In the genomic region with DNA sequence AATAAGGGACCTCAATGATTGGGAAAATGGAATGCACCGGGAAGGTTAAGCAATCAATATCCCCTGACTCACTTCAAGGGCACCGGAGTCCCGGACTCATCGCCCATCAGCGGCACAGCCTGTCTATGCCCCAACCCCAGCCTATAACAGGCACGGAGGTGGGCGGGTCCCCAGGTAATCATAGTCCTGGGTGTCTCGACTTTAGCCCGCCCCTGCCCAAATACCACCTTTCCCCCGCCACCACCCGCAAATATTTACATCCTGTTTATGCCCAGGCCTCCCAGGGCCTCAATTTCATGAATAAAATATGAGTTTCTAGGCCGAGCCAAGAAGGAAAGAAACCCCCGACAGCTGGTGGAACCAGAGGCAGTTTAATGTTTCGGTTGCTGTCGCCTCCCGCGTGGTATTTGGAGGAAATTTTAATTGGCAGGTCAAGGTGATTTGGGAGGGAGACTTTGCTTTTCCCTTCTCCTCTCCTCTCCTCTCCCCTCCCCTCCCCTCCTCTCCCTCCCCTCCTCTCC, we compare ENCODE assay signal across 8 cellular contexts. TPM values are rescaled to one million over a fixed set of nuclear protein-coding genes. Genes with fewer than 3 reads are reported as not detected.
DNase-seq lines count a peak whose midpoint lies in the region; ATAC-seq, FAIRE-seq and TF ChIP-seq lines count a peak whose summit lies in the region.

No MANE protein-coding gene starts in this region.

- H3K23ac ChIP-seq in H1 (ENCODE audit: insufficient read length): no peak overlapping the region

- H3K9me3 ChIP-seq in DOHH2 (ENCODE audit: control insufficient read depth, insufficient read depth, low read length) (no peaks in the 10 kb centered on the region), H1 (ENCODE audit: insufficient read depth in 2 of 2, low read depth in 1 of 2, low read length in 1 of 2) (no peaks in the 10 kb centered on the region), mesodermal cell (ENCODE audit: control insufficient read depth, low read length) (no peaks in the 10 kb centered on the region)

- peak; percentile 79 for DNase-seq in NCI-H510A treated with DMSO at 0.1 percent for 48 hours (lab: John Stamatoyannopoulos, UW)
- DNase-seq in activated CD8-positive, alpha-beta T cell treated with anti-CD3 and anti-CD28 coated beads for 36 hours: peak; percentile 79
- DNase-seq in H1 (ENCODE audit: low read depth in 1 of 2, low spot score in 2 of 2): peak in 1 of 2 experiments; percentile 86
- peak; percentile 67 for DNase-seq in stimulated activated CD8-positive, alpha-beta memory T cell treated with anti-CD3 and anti-CD28 coated beads, Interleukin-4, amount 100 ng/mL, for 48 hours

- H3K4me1 Mint-ChIP-seq in activated CD8-positive, alpha-beta T cell treated with anti-CD3 and anti-CD28 coated beads for 36 hours (ENCODE audit: low read depth): peaks cover 11% of the 10 kb centered on the region

- TF ChIP-seq CTCF in DOHH2 (IDR thresholded peaks at IDR 0.05; ENCODE audit: low read depth, low read length, poor library complexity, severe bottlenecking) (no peak), H1 (IDR thresholded peaks at IDR 0.05; ENCODE audit: control extremely low read depth in 1 of 3, insufficient read depth in 1 of 3, low read depth in 1 of 3, low read length in 3 of 3) (no peak)
- TF ChIP-seq CTCF in activated CD8-positive, alpha-beta T cell treated with anti-CD3 and anti-CD28 coated beads for 36 hours (IDR thresholded peaks at IDR 0.05): no peak

- H3K27ac Mint-ChIP-seq in activated CD8-positive, alpha-beta T cell treated with anti-CD3 and anti-CD28 coated beads for 36 hours: no peak overlapping the region

- H3K27me3 ChIP-seq in DOHH2 (ENCODE audit: control insufficient read depth, low read length) (no peaks in the 10 kb centered on the region), H1 (replicated peaks in 1 of 4; ENCODE audit: control insufficient read depth in 3 of 4, extremely low read depth in 1 of 4, insufficient read depth in 3 of 4, low read length in 3 of 4) (no peaks in the 10 kb centered on the region; a peak in 1 of 7 replicates)

- H3K4me3 Mint-ChIP-seq in activated CD8-positive, alpha-beta T cell treated with anti-CD3 and anti-CD28 coated beads for 36 hours: peak overlapping the region; percentile 67

- no peak; a peak in 1 of 3 replicates for TF ChIP-seq EP300 in H1 (IDR thresholded peaks at IDR 0.05; ENCODE audit: borderline replicate concordance in 1 of 2, low read depth in 2 of 2, low read length in 2 of 2)

- H3K4ac ChIP-seq in H1 (replicated peaks; ENCODE audit: insufficient read length, low read depth, low read length): no peak overlapping the region

- H3K36me3 Mint-ChIP-seq in activated CD8-positive, alpha-beta T cell treated with anti-CD3 and anti-CD28 coated beads for 36 hours (ENCODE audit: low read depth): no peaks in the 10 kb centered on the region

- H3K9me2 ChIP-seq in DOHH2 (replicated peaks; ENCODE audit: control insufficient read depth, low read length): no peaks in the 10 kb centered on the region

- H3K36me3 ChIP-seq in DOHH2 (ENCODE audit: control insufficient read depth, low read length) (no peaks in the 10 kb centered on the region), H1 (ENCODE audit: control insufficient read depth in 2 of 4, insufficient read depth in 4 of 4, low read length in 3 of 4) (no peaks in the 10 kb centered on the region), mesodermal cell (ENCODE audit: control insufficient read depth, insufficient read depth, low read length) (no peaks in the 10 kb centered on the region)

- no peak overlapping the region for H3K14ac ChIP-seq in H1 (ENCODE audit: insufficient read length)

- H3K79me1 ChIP-seq in H1 (ENCODE audit: low read depth, low read length): no peaks in the 10 kb centered on the region

- H3K4me2 ChIP-seq in DOHH2 (ENCODE audit: low read length) (peak overlapping the region; percentile 92), H1 (ENCODE audit: insufficient read depth in 1 of 2, low read depth in 2 of 2, low read length in 2 of 2) (peak overlapping the region; percentile 53 to 69)

- no peak overlapping the region for H2BK5ac ChIP-seq in H1 (ENCODE audit: low read depth, low read length)

- H4K20me1 ChIP-seq in DOHH2 (ENCODE audit: control insufficient read depth, insufficient read depth, low read depth, low read length) (no peaks in the 10 kb centered on the region), H1 (replicated peaks in 1 of 2; ENCODE audit: control insufficient read depth in 1 of 2, insufficient read depth in 2 of 2, low read length in 2 of 2) (no peaks in the 10 kb centered on the region)

- H3K9me3 Mint-ChIP-seq in activated CD8-positive, alpha-beta T cell treated with anti-CD3 and anti-CD28 coated beads for 36 hours: no peaks in the 10 kb centered on the region

- H4K5ac ChIP-seq in H1 (ENCODE audit: insufficient read length, low read depth, low read length): no peak overlapping the region

- no peak overlapping the region for H2BK12ac ChIP-seq in H1 (ENCODE audit: low read depth, low read length)

- no peak; a peak in 1 of 4 replicates for TF ChIP-seq RAD21 in H1 (IDR thresholded peaks at IDR 0.05 in 1 of 2, conservative IDR thresholded peaks at IDR 0.05 in 1 of 2; ENCODE audit: low read depth in 2 of 2, low read length in 2 of 2)

- H2BK120ac ChIP-seq in H1 (replicated peaks; ENCODE audit: low read depth, low read length): no peak overlapping the region

- H2AFZ ChIP-seq in H1 (ENCODE audit: low read length): no peak overlapping the region

- peak overlapping the region; percentile 76 for H3K4me3 ChIP-seq in DOHH2 (ENCODE audit: low read length)
- H3K4me3 ChIP-seq in H1 (ENCODE audit: extremely low read depth in 1 of 4, insufficient read depth in 2 of 4, low read depth in 3 of 4, low read length in 4 of 4): peak overlapping the region; percentile 24 to 78 (median 51); a peak in 7 of 8 replicates
- H3K4me3 ChIP-seq in mesodermal cell (ENCODE audit: extremely low read depth, insufficient read depth, low read length, poor library complexity, severe bottlenecking): peak overlapping the region; percentile 31

- H3K27ac ChIP-seq in DOHH2 (ENCODE audit: low read depth, low read length): no peak overlapping the region
- no peak overlapping the region for H3K27ac ChIP-seq in H1 (ENCODE audit: low read depth, low read length)
- H3K27ac ChIP-seq in mesodermal cell (ENCODE audit: low read depth, low read length, severe bottlenecking): no peak overlapping the region

- FAIRE-seq in H1 (lab: Jason Lieb, UNC): no peak

- ATAC-seq in HG02763 (IDR thresholded peaks at IDR 0.05; ENCODE audit: unreplicated experiment) (peak; percentile 39), HG02938 (IDR thresholded peaks at IDR 0.05; ENCODE audit: unreplicated experiment) (no peak)
- ATAC-seq in activated CD8-positive, alpha-beta T cell treated with anti-CD3 and anti-CD28 coated beads for 36 hours: peak; percentile 87

- peaks cover 97% of the 10 kb centered on the region for H3K4me1 ChIP-seq in DOHH2 (ENCODE audit: control insufficient read depth, low read length)
- peaks cover 0 to 6% (median 5%) of the 10 kb centered on the region in 4 experiments; a peak in 6 of 7 replicates for H3K4me1 ChIP-seq in H1 (replicated peaks in 1 of 4; ENCODE audit: control insufficient read depth in 3 of 4, insufficient read depth in 4 of 4, low read length in 3 of 4)
- H3K4me1 ChIP-seq in mesodermal cell (ENCODE audit: control insufficient read depth, insufficient read depth, low read length, poor library complexity, severe bottlenecking): peaks cover 36% of the 10 kb centered on the region

- peaks cover 8% of the 10 kb centered on the region for H3K27me3 Mint-ChIP-seq in activated CD8-positive, alpha-beta T cell treated with anti-CD3 and anti-CD28 coated beads for 36 hours

- no peak overlapping the region for H2BK20ac ChIP-seq in H1 (ENCODE audit: low read length)

- H3K79me2 ChIP-seq in DOHH2 (ENCODE audit: control insufficient read depth, low read length) (no peaks in the 10 kb centered on the region), H1 (ENCODE audit: control insufficient read depth in 1 of 2, insufficient read depth in 2 of 2, low read length in 2 of 2) (no peaks in the 10 kb centered on the region)

- no peak overlapping the region for H2AK5ac ChIP-seq in H1 (ENCODE audit: low read depth, low read length)

- CTCF ChIA-PET in activated CD8-positive, alpha-beta T cell treated with anti-CD3 and anti-CD28 coated beads for 36 hours (lab: Charles Lee): interaction anchor here (2.6 kb wide), 1 partner anchor 131 kb away, joined by 15 read pairs; no protein-coding TSS in a partner anchor
- CTCF ChIA-PET in H1 (lab: Charles Lee; ENCODE audit: partially characterized antibody): interaction anchor here (1.3 to 5.6 kb wide), 3 partner anchors 8 to 132 kb away, joined by 3 to 47 read pairs (median 25); partner anchors contain the start of gene CLIP2

- no peak overlapping the region; a peak in 1 of 7 replicates for H3K9ac ChIP-seq in H1 (replicated peaks in 1 of 4; ENCODE audit: extremely low read depth in 1 of 4, low read depth in 3 of 4, low read length in 3 of 4)

- POLR2A ChIA-PET in activated CD8-positive, alpha-beta T cell treated with anti-CD3 and anti-CD28 coated beads for 36 hours (lab: Charles Lee): no interaction called here
- POLR2A ChIA-PET in H1 (lab: Charles Lee; ENCODE audit: partially characterized antibody): interaction anchor here (0.6 to 6.2 kb wide), 7 partner anchors 10 to 101 kb away, joined by 3 to 97 read pairs (median 5); partner anchors contain the start of genes CLIP2 and RFC2

- no peaks in the 10 kb centered on the region for H3K23me2 ChIP-seq in H1 (ENCODE audit: low read depth, low read length)

- WGBS in H1 (ENCODE audit: extremely low coverage in 1 of 2, insufficient coverage in 1 of 2, insufficient read length in 1 of 2, insufficient replicate concordance in 2 of 2, low coverage in 1 of 2, low lambda C conversion rate in 2 of 2, missing lambda C conversion rate in 1 of 2), 2 experiments: 8% methylated on average over 16 of the region's 17 CpGs; no CpG with 5 or more reads in 1 of the 2 experiments
- 8 to 13% methylated on average over 7 to 11 of the region's 17 CpGs for WGBS in mesodermal cell (ENCODE audit: insufficient coverage in 2 of 2), 2 experiments

- intact Hi-C loops in activated CD8-positive, alpha-beta T cell treated with anti-CD3 and anti-CD28 coated beads for 36 hours (cut with micrococcal nuclease): loop anchor here (2.0 to 10.0 kb wide), 2 partner anchors 19 to 115 kb away; partner anchors contain the start of gene CLIP2

- H4K8ac ChIP-seq in H1 (ENCODE audit: extremely low read depth, insufficient read depth, low read length): peak overlapping the region; percentile 38; the same call in 1 of the 2 replicates

- H4K91ac ChIP-seq in H1 (replicated peaks; ENCODE audit: insufficient read length, low read length): no peak overlapping the region

- peaks cover 66% of the 10 kb centered on the region for H3F3A ChIP-seq in DOHH2 (ENCODE audit: control insufficient read depth, insufficient read depth)

- TF ChIP-seq POLR2A in H1 (IDR thresholded peaks at IDR 0.05; ENCODE audit: control extremely low read depth in 1 of 2, low read depth in 2 of 2, low read length in 2 of 2): no peak

- no peak overlapping the region; the same call in 1 of the 2 replicates for H3K18ac ChIP-seq in H1 (ENCODE audit: extremely low read depth, low read length)

- no peak overlapping the region for H3K56ac ChIP-seq in H1 (replicated peaks; ENCODE audit: insufficient read length, low read depth, low read length)

- H2BK15ac ChIP-seq in H1 (ENCODE audit: low read length): no peak overlapping the region

RNA-seq across cellular contexts. Expression of gene RFC2, which starts 15.6 kb away (rescaled TPM):
- 10 to 100 TPM; 90.7 to 91.8 TPM for total RNA-seq in activated CD8-positive, alpha-beta T cell treated with anti-CD3 and anti-CD28 coated beads for 36 hours
- total RNA-seq in H1 (2021; fragmentation: NEBNext Ultra II Directional; extraction: Animal tissue kit (Norgen Biotek cat#: 25700)): 85.4 and 90.5 TPM in 2 replicates
- 40.8 and 52.9 TPM in 2 replicates for polyA plus RNA-seq in H1 (2011; rRNA removed)
- polyA plus RNA-seq in H1 (2011; cell fraction: cytosol; rRNA removed): 67.0 TPM
- polyA plus RNA-seq in H1 (2011; cell fraction: nucleus; rRNA removed): 43.8 TPM
- polyA plus RNA-seq in H1 (2012, experiment 1 of 2): 77.2 to 107 TPM (median 93.2 TPM) in 4 replicates
- polyA plus RNA-seq in H1 (2012, experiment 2 of 2): 90.7 TPM
- 49.5 TPM for polyA plus RNA-seq in H1 (2013, experiment 1 of 2)
- 51.4 TPM for polyA plus RNA-seq in H1 (2013, experiment 2 of 2)
- 98.1 and 103 TPM in 2 replicates for polyA minus RNA-seq in H1 (2011; rRNA and poly(A)+ RNA removed)
- polyA minus RNA-seq in H1 (2011; cell fraction: cytosol; rRNA and poly(A)+ RNA removed): 54.5 TPM
- polyA minus RNA-seq in H1 (2011; cell fraction: nucleus; rRNA and poly(A)+ RNA removed): 37.1 TPM
- polyA plus RNA-seq in mesodermal cell (2013, experiment 1 of 2): 39.2 TPM
- polyA plus RNA-seq in mesodermal cell (2013, experiment 2 of 2): 36.9 TPM

RNA-seq across cellular contexts. Expression of gene CLIP2, which starts 19.4 kb away (rescaled TPM):
- 1 to 10 TPM; 1.3 to 1.4 TPM for total RNA-seq in activated CD8-positive, alpha-beta T cell treated with anti-CD3 and anti-CD28 coated beads for 36 hours
- 39.8 and 41.5 TPM in 2 replicates for total RNA-seq in H1 (2021; fragmentation: NEBNext Ultra II Directional; extraction: Animal tissue kit (Norgen Biotek cat#: 25700))
- 8.3 and 13.3 TPM in 2 replicates for polyA plus RNA-seq in H1 (2011; rRNA removed)
- 11.5 TPM for polyA plus RNA-seq in H1 (2011; cell fraction: cytosol; rRNA removed)
- polyA plus RNA-seq in H1 (2011; cell fraction: nucleus; rRNA removed): 16.9 TPM
- 20.3 to 37.3 TPM (median 30.6 TPM) in 4 replicates for polyA plus RNA-seq in H1 (2012, experiment 1 of 2)
- polyA plus RNA-seq in H1 (2012, experiment 2 of 2): 19.9 TPM
- polyA plus RNA-seq in H1 (2013, experiment 1 of 2): 21.5 TPM
- polyA plus RNA-seq in H1 (2013, experiment 2 of 2): 22.1 TPM
- polyA minus RNA-seq in H1 (2011; rRNA and poly(A)+ RNA removed): 12.5 and 16.1 TPM in 2 replicates
- 21.2 TPM for polyA minus RNA-seq in H1 (2011; cell fraction: cytosol; rRNA and poly(A)+ RNA removed)
- 16.3 TPM for polyA minus RNA-seq in H1 (2011; cell fraction: nucleus; rRNA and poly(A)+ RNA removed)
- 57.7 TPM for polyA plus RNA-seq in mesodermal cell (2013, experiment 1 of 2)
- polyA plus RNA-seq in mesodermal cell (2013, experiment 2 of 2): 45.1 TPM

Comparison
In these comparisons a context has a peak if more than half of its experiments do, and no peak if none do; other contexts are left out.
1. RNA of gene CLIP2, which starts 19.4 kb away (total RNA-seq): 39.8 to 41.5 TPM in H1; 1.3 to 1.4 TPM in activated CD8-positive, alpha-beta T cell treated with anti-CD3 and anti-CD28 coated beads for 36 hours; every median in the first group is over 10 times any median in the second.
2. Peak in every context shown above with its lines, with median percentiles within 50 percentile points of each other: H3K4me3 ChIP-seq.